In genomic region chr6:39367661-39368060, GRCh38 we compare ENCODE assay signal across 1 cellular context.
TF ChIP-seq lines count a peak whose summit lies in the region.

No MANE protein-coding gene starts in this region.

TF ChIP-seq in IMR-90, 13 proteins besides CTCF, POLR2A, EP300 and RAD21:
- no peak for TF ChIP-seq CEBPB (IDR thresholded peaks at IDR 0.05; ENCODE audit: low read depth, low read length)
- no peak for TF ChIP-seq RCOR1 (IDR thresholded peaks at IDR 0.05; ENCODE audit: insufficient replicate concordance, low read length)
- TF ChIP-seq MXI1 (IDR thresholded peaks at IDR 0.05; ENCODE audit: borderline replicate concordance, low read depth, low read length), result no peak
- TF ChIP-seq, protein P1, sequence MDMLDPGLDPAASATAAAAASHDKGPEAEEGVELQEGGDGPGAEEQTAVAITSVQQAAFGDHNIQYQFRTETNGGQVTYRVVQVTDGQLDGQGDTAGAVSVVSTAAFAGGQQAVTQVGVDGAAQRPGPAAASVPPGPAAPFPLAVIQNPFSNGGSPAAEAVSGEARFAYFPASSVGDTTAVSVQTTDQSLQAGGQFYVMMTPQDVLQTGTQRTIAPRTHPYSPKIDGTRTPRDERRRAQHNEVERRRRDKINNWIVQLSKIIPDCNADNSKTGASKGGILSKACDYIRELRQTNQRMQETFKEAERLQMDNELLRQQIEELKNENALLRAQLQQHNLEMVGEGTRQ (IDR thresholded peaks at IDR 0.05; ENCODE audit: low read depth, low read length), result no peak
